ENCODE assay signal across 10 cellular contexts in the genomic region with DNA sequence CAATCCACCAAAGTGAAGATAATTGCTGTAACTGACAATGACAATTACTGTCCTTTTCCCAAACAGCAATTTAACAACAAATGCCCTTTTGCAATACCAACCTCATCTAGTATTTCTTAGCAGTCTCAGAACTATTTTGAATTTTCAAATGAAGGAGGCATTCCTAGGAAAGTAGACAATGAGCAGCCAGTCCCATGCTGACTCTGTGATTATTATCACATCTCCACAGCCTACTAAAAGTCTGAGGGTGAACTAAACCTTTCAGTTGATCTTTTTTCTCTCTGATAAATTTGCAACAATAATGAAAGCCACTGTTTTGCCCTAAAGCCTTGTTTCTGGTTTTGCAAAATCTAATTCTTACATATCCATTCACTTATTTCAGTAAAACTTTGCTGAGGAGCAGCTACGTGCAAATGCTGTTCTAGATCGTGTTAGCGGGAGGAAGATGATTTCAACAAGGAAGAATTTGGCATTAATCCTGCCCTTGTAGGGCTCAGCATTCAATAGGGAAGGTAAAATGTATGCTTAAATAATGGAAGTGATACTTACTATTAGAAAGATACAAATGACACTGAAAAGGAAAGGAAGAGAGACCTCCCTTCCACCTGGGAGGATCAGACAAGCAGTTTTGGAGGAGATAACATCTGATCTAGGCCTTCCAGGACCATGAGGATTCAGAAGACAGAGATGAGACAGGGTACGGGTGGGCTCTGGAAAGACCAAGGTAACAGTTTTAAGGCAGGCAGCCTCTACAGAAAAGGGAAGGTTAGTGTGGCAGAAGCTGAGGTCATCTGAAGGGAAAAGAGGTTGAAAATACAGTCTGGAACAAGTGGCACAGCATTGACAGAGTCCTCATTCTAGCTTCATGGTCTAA. TPM values are rescaled to one million over a fixed set of nuclear protein-coding genes. Genes with fewer than 3 reads are reported as not detected.
DNase-seq lines count a peak whose midpoint lies in the region; ATAC-seq and TF ChIP-seq lines count a peak whose summit lies in the region.
"Had no signal": no experiment of that assay in that cellular context is flagged by ENCODE, and none has a peak within 500 bp of the region (broad histone marks: within the 10 kb centered on the region; RNA-seq: fewer than 3 reads in every experiment).

No MANE protein-coding gene starts in this region.

- ATAC-seq in HG03378 (IDR thresholded peaks at IDR 0.05; ENCODE audit: unreplicated experiment) (no peak), HG02885 (IDR thresholded peaks at IDR 0.05; ENCODE audit: poor library complexity, unreplicated experiment) (no peak)
- ATAC-seq: esophagus mucosa had no signal

- DNase-seq in HFFc6 (peak; percentile 61), islet precursor cell (peak; percentile 64), GM13977 (ENCODE audit: low spot score) (no peak), NCI-H2081 treated with DMSO at 0.1 percent for 48 hours (lab: John Stamatoyannopoulos, UW) (no peak)
- no peak for DNase-seq in activated naive CD8-positive, alpha-beta T cell treated with anti-CD3 and anti-CD28 coated beads for 36 hours
- DNase-seq: NCI-H510A had no signal

- H3K27me3 ChIP-seq in ACC112 (ENCODE audit: insufficient read depth, low read length): no peaks in the 10 kb centered on the region

- H3K4me1 ChIP-seq in ACC112 (ENCODE audit: control insufficient read depth, insufficient read depth, low read length, unreplicated experiment): peaks cover 45% of the 10 kb centered on the region

- in situ Hi-C loops in GM13977 (cut with MboI; ENCODE audit: low pct_unique_long_range_greater_than_20kb, low sequenced_read_pairs, unreplicated experiment): no loop called here

- H3K4me3 ChIP-seq in ACC112 (ENCODE audit: low read depth, low read length): peak overlapping the region; percentile 54; the same call in 1 of the 2 replicates

- H3K27me3 Mint-ChIP-seq in HFFc6 (ENCODE audit: insufficient read depth): peaks cover 3% of the 10 kb centered on the region
- no peaks in the 10 kb centered on the region for H3K27me3 Mint-ChIP-seq in activated naive CD8-positive, alpha-beta T cell treated with anti-CD3 and anti-CD28 coated beads for 36 hours

- peaks cover 21% of the 10 kb centered on the region for H3K36me3 ChIP-seq in ACC112 (ENCODE audit: insufficient read depth, low read length)

- peaks cover 48% of the 10 kb centered on the region for H3K36me3 Mint-ChIP-seq in HFFc6 (ENCODE audit: low read depth)
- H3K36me3 Mint-ChIP-seq in activated naive CD8-positive, alpha-beta T cell treated with anti-CD3 and anti-CD28 coated beads for 36 hours: peaks cover 85% of the 10 kb centered on the region

- peaks cover 22% of the 10 kb centered on the region for H3K79me2 ChIP-seq in ACC112 (ENCODE audit: control insufficient read depth, insufficient read depth, low read length, unreplicated experiment)

- H2AFZ ChIP-seq in ACC112 (ENCODE audit: low read length, unreplicated experiment): peak overlapping the region; percentile 42

- TF ChIP-seq CTCF in HFFc6 (IDR thresholded peaks at IDR 0.05) (no peak), GM13977 (IDR thresholded peaks at IDR 0.05; ENCODE audit: extremely low read depth, insufficient read depth, missing control alignments) (no peak)

- peak overlapping the region; percentile 81 for H3K4me3 Mint-ChIP-seq in HFFc6
- H3K4me3 Mint-ChIP-seq in activated naive CD8-positive, alpha-beta T cell treated with anti-CD3 and anti-CD28 coated beads for 36 hours: peak overlapping the region; percentile 44

- H3K27ac ChIP-seq in ACC112 (ENCODE audit: low read depth, low read length): peak overlapping the region; percentile 99

- no peaks in the 10 kb centered on the region for H3K9me3 Mint-ChIP-seq in HFFc6
- H3K9me3 Mint-ChIP-seq in activated naive CD8-positive, alpha-beta T cell treated with anti-CD3 and anti-CD28 coated beads for 36 hours: peaks cover 5% of the 10 kb centered on the region

- peak overlapping the region; percentile 91 for H3K27ac Mint-ChIP-seq in HFFc6
- peak overlapping the region; percentile 96 for H3K27ac Mint-ChIP-seq in activated naive CD8-positive, alpha-beta T cell treated with anti-CD3 and anti-CD28 coated beads for 36 hours

- peaks cover 74% of the 10 kb centered on the region for H3K4me1 Mint-ChIP-seq in HFFc6 (ENCODE audit: low read depth)
- peaks cover 91% of the 10 kb centered on the region for H3K4me1 Mint-ChIP-seq in activated naive CD8-positive, alpha-beta T cell treated with anti-CD3 and anti-CD28 coated beads for 36 hours

RNA-seq across cellular contexts. Expression of a gene that starts 47.4 kb away (rescaled TPM):
- 10 to 100 TPM; 78.2 to 98.5 (median 88.6) TPM for total RNA-seq in HFFc6 (2021; fragmentation: NEBNext Ultra II Directional; extraction: Animal tissue kit (Norgen Biotek cat#: 25700))
- 100 to 1,000 TPM; 255 to 260 TPM for total RNA-seq in activated naive CD8-positive, alpha-beta T cell treated with anti-CD3 and anti-CD28 coated beads for 36 hours

Comparison
In these comparisons a context has a peak if more than half of its experiments do, and no peak if none do; other contexts are left out.
1. DNase-seq: peak in HFFc6 (single experiment) and islet precursor cell (single experiment); none in activated naive CD8-positive, alpha-beta T cell treated with anti-CD3 and anti-CD28 coated beads for 36 hours (single experiment), GM13977 (single experiment) and NCI-H2081 treated with DMSO at 0.1 percent for 48 hours (single experiment).